In genomic region chr19:49128545-49129237, GRCh38 we compare ENCODE assay signal across 8 cellular contexts. TPM values are rescaled to one million over a fixed set of nuclear protein-coding genes. Genes with fewer than 3 reads are reported as not detected.
DNase-seq lines count a peak whose midpoint lies in the region; ATAC-seq lines count a peak whose summit lies in the region.

No MANE protein-coding gene starts in this region.

- DNase-seq in activated CD4-positive, alpha-beta T cell treated with anti-CD3 and anti-CD28 coated beads for 36 hours = no peak
- no peak for DNase-seq in activated CD4-positive, alpha-beta T cell treated with anti-CD3 and anti-CD28 coated beads for 48 hours
- DNase-seq in SJSA1 (ENCODE audit: low read depth in 1 of 2, low spot score in 2 of 2) = no peak
- peak in 1 of 3 donors; percentile 46 for DNase-seq in right cardiac atrium
- DNase-seq in stimulated activated naive CD8-positive, alpha-beta T cell treated with anti-CD3 and anti-CD28 coated beads, Interleukin-15, amount 100 ng/mL, for 72 hours = no peak
- no peak for DNase-seq in NCI-H526 treated with DMSO at 0.1 percent for 48 hours (lab: John Stamatoyannopoulos, UW)
- no peak for DNase-seq in amniotic stem cell (lab: John Stamatoyannopoulos, UW)
- no peak for DNase-seq in posterior cingulate gyrus

- POLR2A ChIA-PET in activated CD4-positive, alpha-beta T cell treated with anti-CD3 and anti-CD28 coated beads for 36 hours (lab: Charles Lee) = interaction anchor here (0.7 to 1.1 kb wide), 2 partner anchors 20 to 42 kb away, joined by 3 to 4 read pairs; no protein-coding TSS in a partner anchor

- H3K27me3 ChIP-seq in SJSA1 (replicated peaks) = no peaks in the 10 kb centered on the region; the same call in 1 of the 2 replicates
- H3K27me3 ChIP-seq in right cardiac atrium (ENCODE audit: control insufficient read depth, insufficient read depth) = no peaks in the 10 kb centered on the region

- H3K9me3 Mint-ChIP-seq in activated CD4-positive, alpha-beta T cell treated with anti-CD3 and anti-CD28 coated beads for 36 hours (ENCODE audit: low read depth) = no peaks in the 10 kb centered on the region
- no peaks in the 10 kb centered on the region for H3K9me3 Mint-ChIP-seq in stimulated activated naive CD8-positive, alpha-beta T cell treated with anti-CD3 and anti-CD28 coated beads, Interleukin-15, amount 100 ng/mL, for 72 hours

- peaks cover 4% of the 10 kb centered on the region for H3K36me3 Mint-ChIP-seq in activated CD4-positive, alpha-beta T cell treated with anti-CD3 and anti-CD28 coated beads for 36 hours (ENCODE audit: low read depth)

- peak overlapping the region; percentile 31 for H3K4me3 ChIP-seq in SJSA1
- peak overlapping the region; percentile 26 for H3K4me3 ChIP-seq in right cardiac atrium (ENCODE audit: low read length)

- H3K36me3 ChIP-seq in SJSA1 = no peaks in the 10 kb centered on the region

- H3K4me3 Mint-ChIP-seq in activated CD4-positive, alpha-beta T cell treated with anti-CD3 and anti-CD28 coated beads for 36 hours = peak overlapping the region; percentile 76
- peak overlapping the region; percentile 86 to 89 for H3K4me3 Mint-ChIP-seq in stimulated activated naive CD8-positive, alpha-beta T cell treated with anti-CD3 and anti-CD28 coated beads, Interleukin-15, amount 100 ng/mL, for 72 hours

- H3K27ac Mint-ChIP-seq in activated CD4-positive, alpha-beta T cell treated with anti-CD3 and anti-CD28 coated beads for 36 hours = peak overlapping the region; percentile 62
- H3K27ac Mint-ChIP-seq in stimulated activated naive CD8-positive, alpha-beta T cell treated with anti-CD3 and anti-CD28 coated beads, Interleukin-15, amount 100 ng/mL, for 72 hours = peak overlapping the region in 1 of 2 donors; percentile 0

- no peaks in the 10 kb centered on the region for H3K27me3 Mint-ChIP-seq in activated CD4-positive, alpha-beta T cell treated with anti-CD3 and anti-CD28 coated beads for 36 hours
- H3K27me3 Mint-ChIP-seq in stimulated activated naive CD8-positive, alpha-beta T cell treated with anti-CD3 and anti-CD28 coated beads, Interleukin-15, amount 100 ng/mL, for 72 hours = peaks cover 4% of the 10 kb centered on the region

- CTCF ChIA-PET in activated CD4-positive, alpha-beta T cell treated with anti-CD3 and anti-CD28 coated beads for 36 hours (lab: Charles Lee) = interaction anchor here (1.0 to 3.7 kb wide), 8 partner anchors 9 to 70 kb away, joined by 3 to 21 read pairs (median 6); partner anchors contain the start of genes LIN7B and PPFIA3

- no peak for ATAC-seq in activated CD4-positive, alpha-beta T cell treated with anti-CD3 and anti-CD28 coated beads for 36 hours
- ATAC-seq in right cardiac atrium = no peak
- ATAC-seq in stimulated activated naive CD8-positive, alpha-beta T cell treated with anti-CD3 and anti-CD28 coated beads, Interleukin-15, amount 100 ng/mL, for 72 hours = no peak

- peaks cover 17% of the 10 kb centered on the region for H3K4me1 Mint-ChIP-seq in activated CD4-positive, alpha-beta T cell treated with anti-CD3 and anti-CD28 coated beads for 36 hours
- H3K4me1 Mint-ChIP-seq in stimulated activated naive CD8-positive, alpha-beta T cell treated with anti-CD3 and anti-CD28 coated beads, Interleukin-15, amount 100 ng/mL, for 72 hours = peaks cover 35% of the 10 kb centered on the region

- WGBS in right cardiac atrium = 66% methylated on average over 15 of the region's 15 CpGs

- intact Hi-C loops in activated CD4-positive, alpha-beta T cell treated with anti-CD3 and anti-CD28 coated beads for 36 hours (cut with DNase I, micrococcal nuclease) = loop anchor here (1.0 to 10.0 kb wide), 13 partner anchors 9 to 899 kb away; partner anchors contain the start of genes C19orf73 (in 2 of the 2), PPFIA3 (in 2 of the 2), CYTH2 (in 1 of the 2) and DKKL1 (in 1 of the 2)
- intact Hi-C loops in right cardiac atrium (cut with DNase I) = no loop called here
- intact Hi-C loops in posterior cingulate gyrus (cut with DNase I) = no loop called here

- no peak overlapping the region for H3K27ac ChIP-seq in SJSA1
- no peak overlapping the region for H3K27ac ChIP-seq in right cardiac atrium (ENCODE audit: low read length)

- H3K9me3 ChIP-seq in SJSA1 (replicated peaks) = no peaks in the 10 kb centered on the region
- H3K9me3 ChIP-seq in right cardiac atrium (ENCODE audit: control insufficient read depth, low read length) = no peaks in the 10 kb centered on the region

- H3K4me1 ChIP-seq in SJSA1 (replicated peaks) = peaks cover 8% of the 10 kb centered on the region
- H3K4me1 ChIP-seq in right cardiac atrium (ENCODE audit: control insufficient read depth, insufficient read depth, low read length) = peaks cover 2% of the 10 kb centered on the region

RNA-seq across cellular contexts. Expression of gene PPFIA3, which starts 9.3 kb away (rescaled TPM):
- 1 to 10 TPM; 5.4 to 6.1 TPM for total RNA-seq in activated CD4-positive, alpha-beta T cell treated with anti-CD3 and anti-CD28 coated beads for 36 hours
- 3.4 and 3.6 TPM in 2 replicates for total RNA-seq in SJSA1 (2014; rRNA removed; shearing (Covaris generic))
- 10 to 100 TPM in 3 of 4 donors, 1 to 10 TPM in 1; 9.5 to 11.9 (median 10.9) TPM for total RNA-seq in right cardiac atrium
- 13.2 TPM for polyA plus RNA-seq in right cardiac atrium

RNA-seq across cellular contexts. Expression of gene C19orf73, which starts 9.7 kb away (rescaled TPM):
- total RNA-seq in activated CD4-positive, alpha-beta T cell treated with anti-CD3 and anti-CD28 coated beads for 36 hours = 1 to 10 TPM; 1.7 to 2.0 TPM
- 4.3 TPM in 1 of 2 replicates, not detected in the other for total RNA-seq in SJSA1 (2014; rRNA removed; shearing (Covaris generic))
- 1 to 10 TPM; 1.2 to 2.1 (median 1.7) TPM for total RNA-seq in right cardiac atrium
- 3.3 TPM for polyA plus RNA-seq in right cardiac atrium

RNA-seq across cellular contexts. Expression of gene LIN7B, which starts 14.5 kb away (rescaled TPM):
- 1 to 10 TPM; 3.5 to 4.3 TPM for total RNA-seq in activated CD4-positive, alpha-beta T cell treated with anti-CD3 and anti-CD28 coated beads for 36 hours
- total RNA-seq in SJSA1 (2014; rRNA removed; shearing (Covaris generic)) = 15.9 and 21.6 TPM in 2 replicates
- total RNA-seq in right cardiac atrium = 10 to 100 TPM; 18.0 to 23.6 (median 19.7) TPM
- polyA plus RNA-seq in right cardiac atrium = 33.4 TPM

RNA-seq across cellular contexts. Expression of gene HRC, which starts 26.5 kb away (rescaled TPM):
- not detected for total RNA-seq in activated CD4-positive, alpha-beta T cell treated with anti-CD3 and anti-CD28 coated beads for 36 hours
- not detected in 2 replicates for total RNA-seq in SJSA1 (2014; rRNA removed; shearing (Covaris generic))
- 100 to 1,000 TPM; 505 to 682 (median 577) TPM for total RNA-seq in right cardiac atrium
- 712 TPM for polyA plus RNA-seq in right cardiac atrium

RNA-seq across cellular contexts. Expression of gene TRPM4, which starts 28.9 kb away (rescaled TPM):
- total RNA-seq in activated CD4-positive, alpha-beta T cell treated with anti-CD3 and anti-CD28 coated beads for 36 hours = 1 to 10 TPM; 1.5 to 1.9 TPM
- total RNA-seq in SJSA1 (2014; rRNA removed; shearing (Covaris generic)) = 6.8 and 9.2 TPM in 2 replicates
- 10 to 100 TPM; 28.3 to 36.4 (median 33.6) TPM for total RNA-seq in right cardiac atrium
- polyA plus RNA-seq in right cardiac atrium = 32.5 TPM

Comparison
In these comparisons a context has a peak if more than half of its experiments do, and no peak if none do; other contexts are left out.
1. intact Hi-C loops: an anchor here in activated CD4-positive, alpha-beta T cell treated with anti-CD3 and anti-CD28 coated beads for 36 hours (1.0 to 10.0 kb wide); none called in right cardiac atrium and posterior cingulate gyrus.